Comparison of ENCODE assay signal across 21 cellular contexts in genomic region chr6:141688916-141689315, GRCh38.
DNase-seq lines count a peak whose midpoint lies in the region; ATAC-seq and TF ChIP-seq lines count a peak whose summit lies in the region.
"Had no signal": no experiment of that assay in that cellular context is flagged by ENCODE, and none has a peak within 500 bp of the region (broad histone marks: within the 10 kb centered on the region; RNA-seq: fewer than 3 reads in every experiment).

No MANE protein-coding gene starts in this region.

- no peak overlapping the region for H3K9ac ChIP-seq in OCI-LY3 (ENCODE audit: low read length)

- H3K79me2 ChIP-seq in OCI-LY3 (ENCODE audit: low read length): no peaks in the 10 kb centered on the region

- H3K27ac ChIP-seq in OCI-LY3 (ENCODE audit: low read length) (peak overlapping the region; percentile 78), Peyer's patch (no peak overlapping the region), vagina (no peak overlapping the region)
- H3K27ac ChIP-seq: breast epithelium, upper lobe of right lung had no signal

- no peak overlapping the region for H3K4me3 ChIP-seq in OCI-LY3 (ENCODE audit: low read length)
- no peak overlapping the region for H3K4me3 ChIP-seq in Peyer's patch
- H3K4me3 ChIP-seq in vagina: no peak overlapping the region
- H3K4me3 ChIP-seq: breast epithelium, upper lobe of right lung had no signal

- H3K4me2 ChIP-seq in OCI-LY3 (ENCODE audit: low read length): peak overlapping the region; percentile 14; the same call in 1 of the 2 replicates

- intact Hi-C loops in vagina (cut with DNase I): no loop called here

- TF ChIP-seq CTCF in OCI-LY3 (IDR thresholded peaks at IDR 0.05; ENCODE audit: low read depth, low read length): no peak
- TF ChIP-seq CTCF in Peyer's patch (IDR thresholded peaks at IDR 0.05): no peak
- TF ChIP-seq CTCF in vagina (IDR thresholded peaks at IDR 0.05): no peak

- H3K9me3 ChIP-seq in OCI-LY3 (ENCODE audit: insufficient read depth, low read length) (no peaks in the 10 kb centered on the region), Peyer's patch (no peaks in the 10 kb centered on the region), vagina (no peaks in the 10 kb centered on the region)
- H3K9me3 ChIP-seq: breast epithelium, upper lobe of right lung had no signal

- ATAC-seq in GM18867 (IDR thresholded peaks at IDR 0.05; ENCODE audit: unreplicated experiment) (peak; percentile 69), GM21619 (IDR thresholded peaks at IDR 0.05; ENCODE audit: unreplicated experiment) (peak; percentile 64), HG03097 (IDR thresholded peaks at IDR 0.05; ENCODE audit: low FRiP score, unreplicated experiment) (peak; percentile 66)
- ATAC-seq: effector memory CD8-positive, alpha-beta T cell; left lobe of liver; stimulated activated memory B cell treated with anti-CD40 and anti-IgM and Interleukin-4, amounts not matched to agents 10 μg/mL and 1 μg/mL and 100 μg/mL, for 72 hours; upper lobe of right lung had no signal

- DNase-seq in Peyer's patch (no peak), COLO668 (lab: John Stamatoyannopoulos, UW; ENCODE audit: unreplicated experiment) (no peak), NCI-H446 treated with DMSO at 0.1 percent for 48 hours (lab: John Stamatoyannopoulos, UW) (no peak), vagina (ENCODE audit: extremely low spot score in 2 of 2) (no peak)
- DNase-seq: activated CD4-positive, alpha-beta T cell treated with anti-CD3 and anti-CD28 coated beads for 4 hours; activated T-cell treated with anti-CD3 and anti-CD28 coated beads, Interleukin-2, amount 50 U/mL, for 1 hour; effector memory CD8-positive, alpha-beta T cell; GF-D8; H9; KBM-7; NCI-H1105 treated with DMSO at 0.1 percent for 48 hours; NCI-H345; SIG-M5; upper lobe of right lung had no signal

- no peak for TF ChIP-seq POLR2A in Peyer's patch (IDR thresholded peaks at IDR 0.05)
- no peak for TF ChIP-seq POLR2A in vagina (IDR thresholded peaks at IDR 0.05)

- H3K27me3 ChIP-seq in OCI-LY3 (ENCODE audit: low read depth, low read length): no peaks in the 10 kb centered on the region
- H3K27me3 ChIP-seq in Peyer's patch: no peaks in the 10 kb centered on the region
- no peaks in the 10 kb centered on the region for H3K27me3 ChIP-seq in vagina
- H3K27me3 ChIP-seq: breast epithelium, upper lobe of right lung had no signal

- H3K36me3 ChIP-seq in OCI-LY3 (replicated peaks; ENCODE audit: low read depth, low read length) (no peaks in the 10 kb centered on the region), Peyer's patch (no peaks in the 10 kb centered on the region), vagina (no peaks in the 10 kb centered on the region)
- H3K36me3 ChIP-seq: breast epithelium, upper lobe of right lung had no signal

- H4K20me1 ChIP-seq in OCI-LY3 (ENCODE audit: insufficient read depth, low read length): no peaks in the 10 kb centered on the region

- no peak overlapping the region for H2AFZ ChIP-seq in OCI-LY3 (ENCODE audit: low read depth, low read length)

- peaks cover 20% of the 10 kb centered on the region for H3K4me1 ChIP-seq in OCI-LY3 (ENCODE audit: low read length)
- no peaks in the 10 kb centered on the region for H3K4me1 ChIP-seq in Peyer's patch
- H3K4me1 ChIP-seq in vagina: no peaks in the 10 kb centered on the region
- H3K4me1 ChIP-seq: breast epithelium, upper lobe of right lung had no signal
